In the genomic region with DNA sequence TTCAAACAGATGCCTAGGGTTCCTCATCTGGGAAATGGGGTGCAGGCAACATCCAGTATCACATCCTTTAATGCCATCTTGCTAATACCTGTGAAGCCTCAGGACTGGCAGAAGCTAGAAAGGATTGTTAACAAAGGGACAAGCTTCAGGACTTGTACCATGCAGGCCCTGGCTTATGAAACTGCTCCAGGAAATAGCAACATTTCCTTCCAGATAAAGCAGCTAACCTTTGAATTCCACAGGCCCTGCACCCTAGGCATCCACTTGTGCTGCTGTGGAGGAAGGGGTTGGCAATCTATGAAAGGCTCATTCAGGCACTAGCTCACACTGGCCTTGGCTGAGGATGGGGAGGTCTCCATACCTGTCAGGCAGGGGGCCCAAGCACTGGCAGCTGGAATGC, we compare ENCODE assay signal across 31 cellular contexts.
"Had no signal": no experiment of that assay in that cellular context is flagged by ENCODE, and none has a peak within 500 bp of the region (broad histone marks: within the 10 kb centered on the region; RNA-seq: fewer than 3 reads in every experiment).

No MANE protein-coding gene starts in this region.

- H3K27me3 ChIP-seq: adrenal gland, ascending aorta, cardiac muscle cell, heart right ventricle, pancreas, upper lobe of left lung had no signal

- H3K27me3 Mint-ChIP-seq: activated CD4-positive, alpha-beta T cell treated with anti-CD3 and anti-CD28 coated beads, Interleukin-2, amount 10 ng/mL, durations not matched to agents 7 days and 5 days; activated CD8-positive, alpha-beta memory T cell treated with anti-CD3 and anti-CD28 coated beads, Interleukin-2, amount 10 ng/mL, durations not matched to agents 7 days and 5 days; activated naive CD8-positive, alpha-beta T cell treated with anti-CD3 and anti-CD28 coated beads for 36 hours; brain; naive thymus-derived CD4-positive, alpha-beta T cell; stimulated activated naive CD8-positive, alpha-beta T cell treated with anti-CD3 and anti-CD28 coated beads, Interleukin-15, Interleukin-2, amounts not matched to agents 100 ng/mL and 50 ng/mL, for 24 hours had no signal

- H3K9me3 ChIP-seq: adrenal gland, ascending aorta, heart right ventricle, left ventricle myocardium inferior, pancreas, prostate gland, SK-N-SH, upper lobe of left lung had no signal

- DNase-seq: activated CD4-positive, alpha-beta T cell treated with anti-CD3 and anti-CD28 coated beads, Interleukin-2, amount 10 ng/mL, durations not matched to agents 7 days and 5 days; activated CD4-positive, CD25-positive, alpha-beta regulatory T cell treated with anti-CD3 and anti-CD28 coated beads, Interleukin-2, amount 50 U/mL, for 72 hours; activated CD8-positive, alpha-beta memory T cell treated with anti-CD3 and anti-CD28 coated beads, Interleukin-2, amount 10 ng/mL, durations not matched to agents 7 days and 5 days; activated CD8-positive, alpha-beta T cell treated with anti-CD3 and anti-CD28 coated beads, Interleukin-2, amount 10 ng/mL, durations not matched to agents 7 days and 5 days; activated effector memory CD4-positive, alpha-beta T cell treated with anti-CD3 and anti-CD28 coated beads, Interleukin-2, amount 50 U/mL, for 16 hours; activated naive CD4-positive, alpha-beta T cell treated with anti-CD3 and anti-CD28 coated beads for 36 hours; activated naive CD8-positive, alpha-beta T cell treated with anti-CD3 and anti-CD28 coated beads for 36 hours; activated T-cell treated with anti-CD3 and anti-CD28 coated beads for 4 hours; adrenal gland; cortex of kidney; foreskin melanocyte; heart right ventricle; left ventricle myocardium inferior; naive thymus-derived CD4-positive, alpha-beta T cell; nucleus accumbens; pancreas; SK-N-SH; stimulated activated CD4-positive, alpha-beta T cell treated with anti-CD3 and anti-CD28 coated beads, Interleukin-2, amount 100 ng/mL, for 48 hours; substantia nigra; SW 1271; T1000; upper lobe of left lung had no signal

- H3K27ac Mint-ChIP-seq: activated CD4-positive, alpha-beta T cell treated with anti-CD3 and anti-CD28 coated beads, Interleukin-2, amount 10 ng/mL, durations not matched to agents 7 days and 5 days; activated CD8-positive, alpha-beta memory T cell treated with anti-CD3 and anti-CD28 coated beads, Interleukin-2, amount 10 ng/mL, durations not matched to agents 7 days and 5 days; activated naive CD8-positive, alpha-beta T cell treated with anti-CD3 and anti-CD28 coated beads for 36 hours; activated T-helper 1 cell treated with anti-CD3 and anti-CD28 coated beads, Interleukin-12 subunit alpha, Interleukin-12 subunit beta, Interleukin-2, Interleukin-4 antibody, amounts not matched to agents 30 ng/mL and 10 ng/mL and 1 ng/mL, durations not matched to agents 14 hours and 24 hours and 36 hours; brain; T-helper 1 cell treated with Interleukin-12 subunit alpha and Interleukin-12 subunit beta and Interleukin-4 antibody, amounts not matched to agents 30 μg/mL and 1 μg/mL, for 36 hours had no signal

- H3K4me3 ChIP-seq: adrenal gland, ascending aorta, cardiac muscle cell, heart right ventricle, left ventricle myocardium inferior, lung, pancreas, prostate gland, upper lobe of left lung had no signal

- H3K4me2 ChIP-seq: SK-N-SH had no signal

- H3K9me3 Mint-ChIP-seq: activated CD4-positive, alpha-beta T cell treated with anti-CD3 and anti-CD28 coated beads, Interleukin-2, amount 10 ng/mL, durations not matched to agents 7 days and 5 days; activated naive CD4-positive, alpha-beta T cell treated with anti-CD3 and anti-CD28 coated beads for 36 hours; activated naive CD8-positive, alpha-beta T cell treated with anti-CD3 and anti-CD28 coated beads for 36 hours; activated T-helper 1 cell treated with anti-CD3 and anti-CD28 coated beads, Interleukin-12 subunit alpha, Interleukin-12 subunit beta, Interleukin-2, Interleukin-4 antibody, amounts not matched to agents 30 ng/mL and 10 ng/mL and 1 ng/mL, durations not matched to agents 14 hours and 24 hours and 36 hours; brain; naive thymus-derived CD4-positive, alpha-beta T cell; stimulated activated naive CD8-positive, alpha-beta T cell treated with anti-CD3 and anti-CD28 coated beads, Interleukin-15, Interleukin-2, amounts not matched to agents 100 ng/mL and 50 ng/mL, for 24 hours; T-helper 1 cell treated with Interleukin-12 subunit alpha and Interleukin-12 subunit beta and Interleukin-4 antibody, amounts not matched to agents 30 μg/mL and 1 μg/mL, for 36 hours had no signal

- H3K9me2 ChIP-seq: SK-N-SH had no signal

- H3K36me3 ChIP-seq: cardiac muscle cell, prostate gland had no signal

- H3K4me3 Mint-ChIP-seq: activated CD4-positive, alpha-beta T cell treated with anti-CD3 and anti-CD28 coated beads, Interleukin-2, amount 10 ng/mL, durations not matched to agents 7 days and 5 days; activated CD8-positive, alpha-beta memory T cell treated with anti-CD3 and anti-CD28 coated beads, Interleukin-2, amount 10 ng/mL, durations not matched to agents 7 days and 5 days; activated CD8-positive, alpha-beta T cell treated with anti-CD3 and anti-CD28 coated beads, Interleukin-2, amount 10 ng/mL, durations not matched to agents 7 days and 5 days; activated naive CD4-positive, alpha-beta T cell treated with anti-CD3 and anti-CD28 coated beads for 36 hours; activated naive CD8-positive, alpha-beta T cell treated with anti-CD3 and anti-CD28 coated beads for 36 hours; activated T-helper 1 cell treated with anti-CD3 and anti-CD28 coated beads, Interleukin-12 subunit alpha, Interleukin-12 subunit beta, Interleukin-2, Interleukin-4 antibody, amounts not matched to agents 30 ng/mL and 10 ng/mL and 1 ng/mL, durations not matched to agents 14 hours and 24 hours and 36 hours; brain; naive thymus-derived CD4-positive, alpha-beta T cell; stimulated activated naive CD8-positive, alpha-beta T cell treated with anti-CD3 and anti-CD28 coated beads, Interleukin-15, Interleukin-2, amounts not matched to agents 100 ng/mL and 50 ng/mL, for 24 hours; T-helper 1 cell treated with Interleukin-12 subunit alpha and Interleukin-12 subunit beta and Interleukin-4 antibody, amounts not matched to agents 30 μg/mL and 1 μg/mL, for 36 hours had no signal

- H3K9ac ChIP-seq: SK-N-SH had no signal

- H3K27ac ChIP-seq: adrenal gland, ascending aorta, cardiac muscle cell, heart right ventricle, left ventricle myocardium inferior, pancreas, prostate gland, upper lobe of left lung had no signal

- ATAC-seq: activated CD8-positive, alpha-beta memory T cell treated with anti-CD3 and anti-CD28 coated beads, Interleukin-2, amount 10 ng/mL, durations not matched to agents 7 days and 5 days; activated CD8-positive, alpha-beta T cell treated with anti-CD3 and anti-CD28 coated beads, Interleukin-2, amount 10 ng/mL, durations not matched to agents 7 days and 5 days; esophagus mucosa; naive thymus-derived CD4-positive, alpha-beta T cell had no signal

- H3K4me1 ChIP-seq: adrenal gland, heart right ventricle, pancreas, prostate gland had no signal

- H3K4me1 Mint-ChIP-seq: activated CD4-positive, alpha-beta T cell treated with anti-CD3 and anti-CD28 coated beads, Interleukin-2, amount 10 ng/mL, durations not matched to agents 7 days and 5 days; activated CD8-positive, alpha-beta memory T cell treated with anti-CD3 and anti-CD28 coated beads, Interleukin-2, amount 10 ng/mL, durations not matched to agents 7 days and 5 days; activated naive CD8-positive, alpha-beta T cell treated with anti-CD3 and anti-CD28 coated beads for 36 hours; brain had no signal
